Comparison of ENCODE assay signal across 18 cellular contexts in the genomic region with DNA sequence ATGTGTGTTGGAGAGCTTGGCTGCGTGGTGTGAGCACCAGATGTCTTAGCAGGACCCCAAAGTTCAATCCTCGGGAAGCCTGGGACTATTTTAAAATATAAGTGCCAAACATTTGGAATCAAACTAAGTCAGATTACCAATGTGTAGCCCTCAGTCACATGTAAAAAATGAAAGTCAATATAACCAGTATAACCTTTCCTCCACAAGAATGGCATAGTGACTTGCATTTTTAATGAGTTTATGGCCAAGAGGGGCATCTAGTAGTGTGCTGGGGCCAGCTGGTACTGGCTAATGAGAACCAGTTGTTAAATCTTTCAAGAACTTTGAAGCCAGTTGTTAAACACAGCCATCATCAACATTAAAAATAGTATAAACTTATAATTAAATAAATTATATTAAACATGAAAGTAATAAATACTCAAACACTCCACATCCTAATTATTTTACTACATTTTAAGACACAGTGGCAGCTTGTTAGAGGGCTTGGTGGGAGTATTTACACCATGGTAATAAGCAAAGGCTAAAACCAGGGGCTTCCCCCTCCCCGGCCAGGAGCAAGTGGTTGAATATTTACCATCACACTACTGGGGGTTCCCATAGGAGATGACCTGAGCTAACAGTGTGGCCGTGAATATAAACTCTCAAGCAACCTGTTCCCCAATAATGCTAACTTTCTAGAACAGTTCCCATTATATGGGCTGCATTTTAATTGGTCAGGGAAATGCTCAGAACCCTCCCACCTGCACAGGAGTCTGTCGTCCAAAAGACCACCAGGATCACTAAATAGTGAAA.
DNase-seq lines count a peak whose midpoint lies in the region; ATAC-seq, FAIRE-seq and TF ChIP-seq lines count a peak whose summit lies in the region.
"Had no signal": no experiment of that assay in that cellular context is flagged by ENCODE, and none has a peak within 500 bp of the region (broad histone marks: within the 10 kb centered on the region; RNA-seq: fewer than 3 reads in every experiment).

No MANE protein-coding gene starts in this region.

- no peak for TF ChIP-seq CTCF in GM20000 (IDR thresholded peaks at IDR 0.05; ENCODE audit: extremely low read depth, missing control alignments)

- peak; percentile 85 for FAIRE-seq in GM18507 (lab: Jason Lieb, UNC)

- DNase-seq in GM18507 (ENCODE audit: extremely low spot score, insufficient read length, low read depth) (no peak), GM20000 (ENCODE audit: low spot score) (peak; percentile 48), OCI-M1 (lab: John Stamatoyannopoulos, UW) (peak; percentile 15), pons (ENCODE audit: low spot score) (no peak), activated gamma-delta T cell treated with Interleukin-2 at 50 U/mL for 16 hours (no peak)
- DNase-seq in activated naive CD4-positive, alpha-beta T cell treated with anti-CD3 and anti-CD28 coated beads, Interleukin-2, amount 50 U/mL, for 16 hours: no peak
- DNase-seq in stimulated activated CD4-positive, alpha-beta T cell treated with anti-CD3 and anti-CD28 coated beads, Interleukin-4, amount 100 ng/mL, for 4 hours: no peak
- DNase-seq: activated CD4-positive, alpha-beta T cell treated with anti-CD3 and anti-CD28 coated beads, Interleukin-2, amount 50 U/mL, for 48 hours; activated naive CD8-positive, alpha-beta T cell treated with anti-CD3 and anti-CD28 coated beads, Interleukin-2, amount 10 ng/mL, durations not matched to agents 7 days and 5 days; activated T-cell treated with anti-CD3 and anti-CD28 coated beads, Interleukin-2, amount 50 U/mL, for 24 hours; brain microvascular endothelial cell; dermis blood vessel endothelial cell; NCI-H1930; NCI-H510A; Right ventricle myocardium superior; stomach; T-helper 1 cell had no signal

- peak; percentile 77 for ATAC-seq in HG02798 (IDR thresholded peaks at IDR 0.05; ENCODE audit: poor library complexity, unreplicated experiment)

Comparison
In these comparisons a context has a peak if more than half of its experiments do, and no peak if none do; other contexts are left out.
1. DNase-seq: peak in GM20000 (single experiment) and OCI-M1 (single experiment); none in GM18507 (single experiment), activated naive CD4-positive, alpha-beta T cell treated with anti-CD3 and anti-CD28 coated beads, Interleukin-2, amount 50 U/mL, for 16 hours (single experiment), stimulated activated CD4-positive, alpha-beta T cell treated with anti-CD3 and anti-CD28 coated beads, Interleukin-4, amount 100 ng/mL, for 4 hours (0 of 2), pons (single experiment) and activated gamma-delta T cell treated with Interleukin-2 at 50 U/mL for 16 hours (single experiment).